In genomic region chr5:1325870-1326546, GRCh38 we compare ENCODE assay signal across 12 cellular contexts. TPM values are rescaled to one million over a fixed set of nuclear protein-coding genes. Genes with fewer than 3 reads are reported as not detected.
DNase-seq lines count a peak whose midpoint lies in the region; ATAC-seq and TF ChIP-seq lines count a peak whose summit lies in the region.
"Had no signal": no experiment of that assay in that cellular context is flagged by ENCODE, and none has a peak within 500 bp of the region (broad histone marks: within the 10 kb centered on the region; RNA-seq: fewer than 3 reads in every experiment).

No MANE protein-coding gene starts in this region.

- peak; percentile 41 for DNase-seq in A673 (ENCODE audit: low spot score)
- DNase-seq in G401 (ENCODE audit: low spot score), result peak; percentile 32
- DNase-seq in memory B cell (ENCODE audit: low spot score in 2 of 2), result no peak
- no peak for DNase-seq in activated CD4-positive, CD25-positive, alpha-beta regulatory T cell treated with anti-CD3 and anti-CD28 coated beads, Interleukin-2, amount 50 U/mL, for 72 hours
- DNase-seq in NCI-H1105 (lab: John Stamatoyannopoulos, UW), result no peak
- DNase-seq: activated CD4-positive, alpha-beta T cell treated with anti-CD3 and anti-CD28 coated beads, Interleukin-2, amount 50 U/mL, for 48 hours; NCI-H526 treated with DMSO at 0.1 percent for 48 hours had no signal

- H3K27ac ChIP-seq in A673 (ENCODE audit: low read depth, low read length, poor library complexity, severe bottlenecking), result peak overlapping the region; percentile 73
- H3K27ac ChIP-seq: SJSA1 had no signal

- H3K9me3 ChIP-seq in A673 (ENCODE audit: low read depth, low read length, poor library complexity, severe bottlenecking), result no peaks in the 10 kb centered on the region

- H3K27me3 ChIP-seq in A673 (replicated peaks; ENCODE audit: insufficient read depth, low read depth, low read length, poor library complexity), result no peaks in the 10 kb centered on the region
- H3K27me3 ChIP-seq: SJSA1 had no signal

- TF ChIP-seq CTCF in A673 (conservative IDR thresholded peaks at IDR 0.05; ENCODE audit: low read depth, low read length), result no peak

- no peak for ATAC-seq in activated T-helper 17 cell treated with anti-CD3 and anti-CD28 coated beads, Interleukin-2, amount 50 U/mL, for 72 hours (replicated peaks)
- ATAC-seq in memory B cell (ENCODE audit: low read depth), result no peak
- no peak for ATAC-seq in HG03135 (IDR thresholded peaks at IDR 0.05; ENCODE audit: unreplicated experiment)
- ATAC-seq in GM21515 (IDR thresholded peaks at IDR 0.05; ENCODE audit: unreplicated experiment), result no peak

- no peaks in the 10 kb centered on the region for H3K27me3 Mint-ChIP-seq in activated T-helper 17 cell treated with anti-CD3 and anti-CD28 coated beads, Interleukin-2, amount 50 U/mL, for 72 hours
- H3K27me3 Mint-ChIP-seq in memory B cell, result no peaks in the 10 kb centered on the region

- in situ Hi-C loops in G401 (cut with HindIII; ENCODE audit: low sequenced_read_pairs), result no loop called here

- H3K4me1 ChIP-seq in A673 (ENCODE audit: insufficient read depth, low read length, poor library complexity, severe bottlenecking), result peaks cover 7% of the 10 kb centered on the region

- H3K9me3 Mint-ChIP-seq in activated T-helper 17 cell treated with anti-CD3 and anti-CD28 coated beads, Interleukin-2, amount 50 U/mL, for 72 hours, result no peaks in the 10 kb centered on the region
- H3K9me3 Mint-ChIP-seq in memory B cell, result no peaks in the 10 kb centered on the region

- no peak overlapping the region for H3K4me3 ChIP-seq in A673 (ENCODE audit: low read depth, low read length, poor library complexity, severe bottlenecking)
- H3K4me3 ChIP-seq: SJSA1 had no signal

- peaks cover 27% of the 10 kb centered on the region for H3K4me1 Mint-ChIP-seq in activated T-helper 17 cell treated with anti-CD3 and anti-CD28 coated beads, Interleukin-2, amount 50 U/mL, for 72 hours
- peaks cover 24% of the 10 kb centered on the region for H3K4me1 Mint-ChIP-seq in memory B cell

- no peak overlapping the region for H3K4me3 Mint-ChIP-seq in activated T-helper 17 cell treated with anti-CD3 and anti-CD28 coated beads, Interleukin-2, amount 50 U/mL, for 72 hours
- H3K4me3 Mint-ChIP-seq in memory B cell, result no peak overlapping the region

- no TSS peak for BruUV-seq in A673 (replicated peaks; lab: Mats Ljungman, UMichigan)

- H3K36me3 ChIP-seq in A673 (ENCODE audit: insufficient read depth, low read length, poor library complexity, severe bottlenecking), result peaks cover 43% of the 10 kb centered on the region

- intact Hi-C loops in A673 (cut with micrococcal nuclease; ENCODE audit: unreplicated experiment), result no loop called here

- peak overlapping the region; percentile 68 for H3K27ac Mint-ChIP-seq in activated T-helper 17 cell treated with anti-CD3 and anti-CD28 coated beads, Interleukin-2, amount 50 U/mL, for 72 hours
- peak overlapping the region; percentile 9 for H3K27ac Mint-ChIP-seq in memory B cell

- peaks cover 74% of the 10 kb centered on the region for H3K36me3 Mint-ChIP-seq in activated T-helper 17 cell treated with anti-CD3 and anti-CD28 coated beads, Interleukin-2, amount 50 U/mL, for 72 hours (ENCODE audit: low read depth)
- peaks cover 33% of the 10 kb centered on the region for H3K36me3 Mint-ChIP-seq in memory B cell

- POLR2A ChIA-PET in A673 (lab: Charles Lee; ENCODE audit: low non-redundant PET), result no interaction called here

- CTCF ChIA-PET in A673 (lab: Charles Lee), result no interaction called here

RNA-seq across cellular contexts. Expression of gene CLPTM1L, which starts 18.9 kb away (rescaled TPM):
- 128 and 146 TPM in 2 replicates for total RNA-seq in A673 (2021)
- 177 and 229 TPM in 2 replicates for total RNA-seq in G401 (2014; rRNA removed; shearing (Covaris generic))
- 100 to 1,000 TPM in 1 of 2 donors, 10 to 100 TPM in 1; 42.3 to 118 TPM for total RNA-seq in activated T-helper 17 cell treated with anti-CD3 and anti-CD28 coated beads, Interleukin-2, amount 50 U/mL, for 72 hours

RNA-seq across cellular contexts. Expression of gene TERT, which starts 31.1 kb away (rescaled TPM):
- total RNA-seq in A673 (2021), result 14.2 and 17.1 TPM in 2 replicates
- 0.85 and 1.5 TPM in 2 replicates for total RNA-seq in G401 (2014; rRNA removed; shearing (Covaris generic))
- 1 to 10 TPM; 4.6 to 9.1 TPM for total RNA-seq in activated T-helper 17 cell treated with anti-CD3 and anti-CD28 coated beads, Interleukin-2, amount 50 U/mL, for 72 hours
- total RNA-seq: bronchial epithelial cell had no signal

Comparison
In these comparisons a context has a peak if more than half of its experiments do, and no peak if none do; other contexts are left out.
1. DNase-seq: peak in A673 (single experiment) and G401 (single experiment); none in memory B cell (0 of 2), activated CD4-positive, CD25-positive, alpha-beta regulatory T cell treated with anti-CD3 and anti-CD28 coated beads, Interleukin-2, amount 50 U/mL, for 72 hours (single experiment) and NCI-H1105 (single experiment).